ENCODE assay signal across 9 cellular contexts in genomic region chr4:119284876-119285611, GRCh38. TPM values are rescaled to one million over a fixed set of nuclear protein-coding genes. Genes with fewer than 3 reads are reported as not detected.
DNase-seq lines count a peak whose midpoint lies in the region; ATAC-seq, FAIRE-seq and TF ChIP-seq lines count a peak whose summit lies in the region.
"Had no signal": no experiment of that assay in that cellular context is flagged by ENCODE, and none has a peak within 500 bp of the region (broad histone marks: within the 10 kb centered on the region; RNA-seq: fewer than 3 reads in every experiment).

No MANE protein-coding gene starts in this region.

- H3K27me3 Mint-ChIP-seq in natural killer cell (ENCODE audit: low read depth in 2 of 2) = no peaks in the 10 kb centered on the region

- peak overlapping the region; percentile 10 to 84 for H3K27ac Mint-ChIP-seq in natural killer cell

- intact Hi-C loops in natural killer cell (cut with micrococcal nuclease) = loop anchor here (5.0 kb wide), 1 partner anchor 73 kb away; the partner anchor contains the start of gene USP53

- no peak overlapping the region for H3K4me3 ChIP-seq in bronchial epithelial cell (ENCODE audit: low read depth, low read length)

- no peaks in the 10 kb centered on the region for H3K9me3 Mint-ChIP-seq in natural killer cell

- DNase-seq in bronchial epithelial cell (ENCODE audit: low read depth) (peak; percentile 46), natural killer cell (no peak), T-helper 9 cell (no peak), NK-92 (lab: John Stamatoyannopoulos, UW; ENCODE audit: unreplicated experiment) (no peak)
- no peak for DNase-seq in NK-92 treated with Interleukin-12 subunit alpha and Interleukin-12 subunit beta, amount 100 ng/mL, for 24 hours (lab: John Stamatoyannopoulos, UW)

- TF ChIP-seq CTCF in bronchial epithelial cell (IDR thresholded peaks at IDR 0.05; ENCODE audit: insufficient read depth, low read length, severe bottlenecking) (no peak), natural killer cell (IDR thresholded peaks at IDR 0.05) (no peak)

- H3K4me3 Mint-ChIP-seq in natural killer cell = peak overlapping the region; percentile 51

- H3K27me3 ChIP-seq in bronchial epithelial cell (ENCODE audit: control insufficient read depth, insufficient read depth, low read length) = no peaks in the 10 kb centered on the region

- H3K36me3 ChIP-seq in bronchial epithelial cell (ENCODE audit: control insufficient read depth, insufficient read depth, low read length) = no peaks in the 10 kb centered on the region

- H3K36me3 Mint-ChIP-seq in natural killer cell = no peaks in the 10 kb centered on the region

- no peak for FAIRE-seq in bronchial epithelial cell (lab: Jason Lieb, UNC)

- peak; percentile 75 for ATAC-seq in GM18909 (IDR thresholded peaks at IDR 0.05; ENCODE audit: poor library complexity, unreplicated experiment)
- ATAC-seq in HG03439 (IDR thresholded peaks at IDR 0.05; ENCODE audit: unreplicated experiment) = peak; percentile 59
- ATAC-seq in natural killer cell = peak; percentile 30 to 62 (median 48)
- no peak for ATAC-seq in GM19463 (IDR thresholded peaks at IDR 0.05; ENCODE audit: unreplicated experiment)

- peaks cover 6 to 8% of the 10 kb centered on the region in 2 donors for H3K4me1 Mint-ChIP-seq in natural killer cell

RNA-seq across cellular contexts. Expression of gene FABP2, which starts 36.9 kb away (rescaled TPM):
- not detected in 2 replicates for total RNA-seq in bronchial epithelial cell
- not detected for total RNA-seq in natural killer cell
- total RNA-seq: T-helper 2 cell treated with Interferon-gamma antibody and Interleukin-4, amounts not matched to agents 100 ng/mL and 5 ng/mL, for 36 hours had no signal
